In the genomic region with DNA sequence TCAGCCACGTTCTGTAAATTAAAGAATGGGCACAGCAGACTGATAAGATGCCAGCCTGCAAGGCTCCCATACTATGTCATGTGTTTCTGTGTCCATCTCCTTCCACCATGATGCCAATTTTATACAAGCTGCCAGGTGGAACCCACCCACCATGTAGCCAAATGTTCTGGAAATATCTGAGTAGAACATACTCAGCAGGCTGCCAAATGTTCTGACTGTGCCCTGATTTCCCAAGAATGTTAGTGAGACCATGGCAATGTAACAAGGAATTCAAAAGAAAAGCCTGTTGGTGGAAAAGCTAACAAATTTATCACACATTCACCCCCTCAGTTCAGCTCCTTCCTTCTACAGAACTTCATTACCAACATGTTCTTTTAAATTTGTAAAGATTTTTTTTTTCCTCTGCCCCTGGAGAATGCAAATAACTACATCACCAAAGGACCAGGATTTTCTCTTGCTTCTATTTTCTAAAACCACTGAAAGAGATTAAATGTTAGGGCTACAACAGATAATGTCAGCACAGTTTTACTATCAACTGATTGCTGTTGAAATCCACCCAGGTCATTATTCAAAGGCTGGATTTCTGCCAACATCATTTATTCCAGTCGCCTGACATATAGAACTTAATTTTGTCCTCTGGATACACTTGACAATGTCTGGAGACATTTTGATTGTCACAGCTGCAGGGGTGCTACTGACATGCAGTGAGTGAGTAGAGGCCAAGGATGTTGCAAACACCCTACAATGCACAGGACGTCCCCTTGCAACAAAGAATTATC, we compare ENCODE assay signal across 1 cellular context.
TF ChIP-seq lines count a peak whose summit lies in the region.

No MANE protein-coding gene starts in this region.

TF ChIP-seq in K562, 482 proteins besides CTCF, POLR2A, EP300 and RAD21 (continued from another document):
- TF ChIP-seq, protein P1, sequence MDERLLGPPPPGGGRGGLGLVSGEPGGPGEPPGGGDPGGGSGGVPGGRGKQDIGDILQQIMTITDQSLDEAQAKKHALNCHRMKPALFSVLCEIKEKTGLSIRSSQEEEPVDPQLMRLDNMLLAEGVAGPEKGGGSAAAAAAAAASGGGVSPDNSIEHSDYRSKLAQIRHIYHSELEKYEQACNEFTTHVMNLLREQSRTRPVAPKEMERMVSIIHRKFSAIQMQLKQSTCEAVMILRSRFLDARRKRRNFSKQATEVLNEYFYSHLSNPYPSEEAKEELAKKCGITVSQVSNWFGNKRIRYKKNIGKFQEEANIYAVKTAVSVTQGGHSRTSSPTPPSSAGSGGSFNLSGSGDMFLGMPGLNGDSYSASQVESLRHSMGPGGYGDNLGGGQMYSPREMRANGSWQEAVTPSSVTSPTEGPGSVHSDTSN (CRISPR knock-in tag; IDR thresholded peaks at IDR 0.05; ENCODE audit: low read depth): no peak
- TF ChIP-seq, protein P1 (tag; conservative IDR thresholded peaks at IDR 0.05; ENCODE audit: low read depth): peak; percentile 52; the same call in 1 of the 2 replicates
- TF ChIP-seq BHLHE40 (IDR thresholded peaks at IDR 0.05; ENCODE audit: low read length) (no peak), MXI1 (IDR thresholded peaks at IDR 0.05; ENCODE audit: low read depth, low read length) (no peak), ZNF174 (CRISPR knock-in tag; IDR thresholded peaks at IDR 0.05) (no peak), NCOA6 (IDR thresholded peaks at IDR 0.05) (no peak), ZNF146 (CRISPR knock-in tag; IDR thresholded peaks at IDR 0.05; ENCODE audit: unreplicated experiment) (no peak), RBM17 (IDR thresholded peaks at IDR 0.05; ENCODE audit: borderline replicate concordance, low read depth, low read length) (no peak), NFIC (IDR thresholded peaks at IDR 0.05) (0 out of 2 replicates have a peak, but pooled peaks have one; percentile 9), CREBBP (IDR thresholded peaks at IDR 0.05; ENCODE audit: low read depth, low read length) (no peak), MEIS2 (IDR thresholded peaks at IDR 0.05; ENCODE audit: partially characterized antibody) (peak; percentile 6), RBM22 (IDR thresholded peaks at IDR 0.05; ENCODE audit: low read depth, low read length, poor library complexity, severe bottlenecking) (no peak), DMBX1 (CRISPR knock-in tag; IDR thresholded peaks at IDR 0.05; ENCODE audit: borderline replicate concordance) (no peak), JUND (IDR thresholded peaks at IDR 0.05; ENCODE audit: borderline replicate concordance, low read depth, low read length) (no peak), JUND (tag; IDR thresholded peaks at IDR 0.05; ENCODE audit: borderline replicate concordance, low read depth, low read length) (no peak), CCAR2 (IDR thresholded peaks at IDR 0.05; ENCODE audit: low read depth, low read length) (no peak), TOE1 (IDR thresholded peaks at IDR 0.05; ENCODE audit: borderline replicate concordance) (no peak), TOE1 (CRISPR knock-in tag; IDR thresholded peaks at IDR 0.05; ENCODE audit: borderline replicate concordance, low read depth) (no peak), ZNF121 (CRISPR knock-in tag; conservative IDR thresholded peaks at IDR 0.05) (no peak), SRSF1 (IDR thresholded peaks at IDR 0.05; ENCODE audit: low read depth, low read length) (no peak), TGIF2 (CRISPR knock-in tag; IDR thresholded peaks at IDR 0.05) (no peak)
- TF ChIP-seq, protein P2, sequence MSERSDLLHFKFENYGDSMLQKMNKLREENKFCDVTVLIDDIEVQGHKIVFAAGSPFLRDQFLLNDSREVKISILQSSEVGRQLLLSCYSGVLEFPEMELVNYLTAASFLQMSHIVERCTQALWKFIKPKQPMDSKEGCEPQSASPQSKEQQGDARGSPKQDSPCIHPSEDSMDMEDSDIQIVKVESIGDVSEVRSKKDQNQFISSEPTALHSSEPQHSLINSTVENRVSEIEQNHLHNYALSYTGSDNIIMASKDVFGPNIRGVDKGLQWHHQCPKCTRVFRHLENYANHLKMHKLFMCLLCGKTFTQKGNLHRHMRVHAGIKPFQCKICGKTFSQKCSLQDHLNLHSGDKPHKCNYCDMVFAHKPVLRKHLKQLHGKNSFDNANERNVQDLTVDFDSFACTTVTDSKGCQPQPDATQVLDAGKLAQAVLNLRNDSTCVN (CRISPR knock-in tag; IDR thresholded peaks at IDR 0.05): no peak
- TF ChIP-seq, protein P3, sequence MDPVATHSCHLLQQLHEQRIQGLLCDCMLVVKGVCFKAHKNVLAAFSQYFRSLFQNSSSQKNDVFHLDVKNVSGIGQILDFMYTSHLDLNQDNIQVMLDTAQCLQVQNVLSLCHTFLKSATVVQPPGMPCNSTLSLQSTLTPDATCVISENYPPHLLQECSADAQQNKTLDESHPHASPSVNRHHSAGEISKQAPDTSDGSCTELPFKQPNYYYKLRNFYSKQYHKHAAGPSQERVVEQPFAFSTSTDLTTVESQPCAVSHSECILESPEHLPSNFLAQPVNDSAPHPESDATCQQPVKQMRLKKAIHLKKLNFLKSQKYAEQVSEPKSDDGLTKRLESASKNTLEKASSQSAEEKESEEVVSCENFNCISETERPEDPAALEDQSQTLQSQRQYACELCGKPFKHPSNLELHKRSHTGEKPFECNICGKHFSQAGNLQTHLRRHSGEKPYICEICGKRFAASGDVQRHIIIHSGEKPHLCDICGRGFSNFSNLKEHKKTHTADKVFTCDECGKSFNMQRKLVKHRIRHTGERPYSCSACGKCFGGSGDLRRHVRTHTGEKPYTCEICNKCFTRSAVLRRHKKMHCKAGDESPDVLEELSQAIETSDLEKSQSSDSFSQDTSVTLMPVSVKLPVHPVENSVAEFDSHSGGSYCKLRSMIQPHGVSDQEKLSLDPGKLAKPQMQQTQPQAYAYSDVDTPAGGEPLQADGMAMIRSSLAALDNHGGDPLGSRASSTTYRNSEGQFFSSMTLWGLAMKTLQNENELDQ (CRISPR knock-in tag; IDR thresholded peaks at IDR 0.05; ENCODE audit: borderline replicate concordance): no peak
- TF ChIP-seq, protein P4, sequence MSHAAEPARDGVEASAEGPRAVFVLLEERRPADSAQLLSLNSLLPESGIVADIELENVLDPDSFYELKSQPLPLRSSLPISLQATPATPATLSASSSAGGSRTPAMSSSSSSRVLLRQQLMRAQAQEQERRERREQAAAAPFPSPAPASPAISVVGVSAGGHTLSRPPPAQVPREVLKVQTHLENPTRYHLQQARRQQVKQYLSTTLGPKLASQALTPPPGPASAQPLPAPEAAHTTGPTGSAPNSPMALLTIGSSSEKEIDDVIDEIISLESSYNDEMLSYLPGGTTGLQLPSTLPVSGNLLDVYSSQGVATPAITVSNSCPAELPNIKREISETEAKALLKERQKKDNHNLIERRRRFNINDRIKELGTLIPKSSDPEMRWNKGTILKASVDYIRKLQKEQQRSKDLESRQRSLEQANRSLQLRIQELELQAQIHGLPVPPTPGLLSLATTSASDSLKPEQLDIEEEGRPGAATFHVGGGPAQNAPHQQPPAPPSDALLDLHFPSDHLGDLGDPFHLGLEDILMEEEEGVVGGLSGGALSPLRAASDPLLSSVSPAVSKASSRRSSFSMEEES (CRISPR knock-in tag; IDR thresholded peaks at IDR 0.05): no peak
- TF ChIP-seq, protein P5, sequence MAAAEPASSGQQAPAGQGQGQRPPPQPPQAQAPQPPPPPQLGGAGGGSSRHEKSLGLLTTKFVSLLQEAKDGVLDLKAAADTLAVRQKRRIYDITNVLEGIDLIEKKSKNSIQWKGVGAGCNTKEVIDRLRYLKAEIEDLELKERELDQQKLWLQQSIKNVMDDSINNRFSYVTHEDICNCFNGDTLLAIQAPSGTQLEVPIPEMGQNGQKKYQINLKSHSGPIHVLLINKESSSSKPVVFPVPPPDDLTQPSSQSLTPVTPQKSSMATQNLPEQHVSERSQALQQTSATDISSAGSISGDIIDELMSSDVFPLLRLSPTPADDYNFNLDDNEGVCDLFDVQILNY (CRISPR knock-in tag; IDR thresholded peaks at IDR 0.05): no peak
- TF ChIP-seq, protein P6, sequence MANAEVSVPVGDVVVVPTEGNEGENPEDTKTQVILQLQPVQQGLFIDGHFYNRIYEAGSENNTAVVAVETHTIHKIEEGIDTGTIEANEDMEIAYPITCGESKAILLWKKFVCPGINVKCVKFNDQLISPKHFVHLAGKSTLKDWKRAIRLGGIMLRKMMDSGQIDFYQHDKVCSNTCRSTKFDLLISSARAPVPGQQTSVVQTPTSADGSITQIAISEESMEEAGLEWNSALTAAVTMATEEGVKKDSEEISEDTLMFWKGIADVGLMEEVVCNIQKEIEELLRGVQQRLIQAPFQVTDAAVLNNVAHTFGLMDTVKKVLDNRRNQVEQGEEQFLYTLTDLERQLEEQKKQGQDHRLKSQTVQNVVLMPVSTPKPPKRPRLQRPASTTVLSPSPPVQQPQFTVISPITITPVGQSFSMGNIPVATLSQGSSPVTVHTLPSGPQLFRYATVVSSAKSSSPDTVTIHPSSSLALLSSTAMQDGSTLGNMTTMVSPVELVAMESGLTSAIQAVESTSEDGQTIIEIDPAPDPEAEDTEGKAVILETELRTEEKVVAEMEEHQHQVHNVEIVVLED (CRISPR knock-in tag; IDR thresholded peaks at IDR 0.05): no peak
- TF ChIP-seq, protein P7, sequence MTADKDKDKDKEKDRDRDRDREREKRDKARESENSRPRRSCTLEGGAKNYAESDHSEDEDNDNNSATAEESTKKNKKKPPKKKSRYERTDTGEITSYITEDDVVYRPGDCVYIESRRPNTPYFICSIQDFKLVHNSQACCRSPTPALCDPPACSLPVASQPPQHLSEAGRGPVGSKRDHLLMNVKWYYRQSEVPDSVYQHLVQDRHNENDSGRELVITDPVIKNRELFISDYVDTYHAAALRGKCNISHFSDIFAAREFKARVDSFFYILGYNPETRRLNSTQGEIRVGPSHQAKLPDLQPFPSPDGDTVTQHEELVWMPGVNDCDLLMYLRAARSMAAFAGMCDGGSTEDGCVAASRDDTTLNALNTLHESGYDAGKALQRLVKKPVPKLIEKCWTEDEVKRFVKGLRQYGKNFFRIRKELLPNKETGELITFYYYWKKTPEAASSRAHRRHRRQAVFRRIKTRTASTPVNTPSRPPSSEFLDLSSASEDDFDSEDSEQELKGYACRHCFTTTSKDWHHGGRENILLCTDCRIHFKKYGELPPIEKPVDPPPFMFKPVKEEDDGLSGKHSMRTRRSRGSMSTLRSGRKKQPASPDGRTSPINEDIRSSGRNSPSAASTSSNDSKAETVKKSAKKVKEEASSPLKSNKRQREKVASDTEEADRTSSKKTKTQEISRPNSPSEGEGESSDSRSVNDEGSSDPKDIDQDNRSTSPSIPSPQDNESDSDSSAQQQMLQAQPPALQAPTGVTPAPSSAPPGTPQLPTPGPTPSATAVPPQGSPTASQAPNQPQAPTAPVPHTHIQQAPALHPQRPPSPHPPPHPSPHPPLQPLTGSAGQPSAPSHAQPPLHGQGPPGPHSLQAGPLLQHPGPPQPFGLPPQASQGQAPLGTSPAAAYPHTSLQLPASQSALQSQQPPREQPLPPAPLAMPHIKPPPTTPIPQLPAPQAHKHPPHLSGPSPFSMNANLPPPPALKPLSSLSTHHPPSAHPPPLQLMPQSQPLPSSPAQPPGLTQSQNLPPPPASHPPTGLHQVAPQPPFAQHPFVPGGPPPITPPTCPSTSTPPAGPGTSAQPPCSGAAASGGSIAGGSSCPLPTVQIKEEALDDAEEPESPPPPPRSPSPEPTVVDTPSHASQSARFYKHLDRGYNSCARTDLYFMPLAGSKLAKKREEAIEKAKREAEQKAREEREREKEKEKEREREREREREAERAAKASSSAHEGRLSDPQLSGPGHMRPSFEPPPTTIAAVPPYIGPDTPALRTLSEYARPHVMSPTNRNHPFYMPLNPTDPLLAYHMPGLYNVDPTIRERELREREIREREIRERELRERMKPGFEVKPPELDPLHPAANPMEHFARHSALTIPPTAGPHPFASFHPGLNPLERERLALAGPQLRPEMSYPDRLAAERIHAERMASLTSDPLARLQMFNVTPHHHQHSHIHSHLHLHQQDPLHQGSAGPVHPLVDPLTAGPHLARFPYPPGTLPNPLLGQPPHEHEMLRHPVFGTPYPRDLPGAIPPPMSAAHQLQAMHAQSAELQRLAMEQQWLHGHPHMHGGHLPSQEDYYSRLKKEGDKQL (CRISPR knock-in tag; IDR thresholded peaks at IDR 0.05; ENCODE audit: borderline replicate concordance): no peak
